ENCODE assay signal across 1 cellular context in the genomic region with DNA sequence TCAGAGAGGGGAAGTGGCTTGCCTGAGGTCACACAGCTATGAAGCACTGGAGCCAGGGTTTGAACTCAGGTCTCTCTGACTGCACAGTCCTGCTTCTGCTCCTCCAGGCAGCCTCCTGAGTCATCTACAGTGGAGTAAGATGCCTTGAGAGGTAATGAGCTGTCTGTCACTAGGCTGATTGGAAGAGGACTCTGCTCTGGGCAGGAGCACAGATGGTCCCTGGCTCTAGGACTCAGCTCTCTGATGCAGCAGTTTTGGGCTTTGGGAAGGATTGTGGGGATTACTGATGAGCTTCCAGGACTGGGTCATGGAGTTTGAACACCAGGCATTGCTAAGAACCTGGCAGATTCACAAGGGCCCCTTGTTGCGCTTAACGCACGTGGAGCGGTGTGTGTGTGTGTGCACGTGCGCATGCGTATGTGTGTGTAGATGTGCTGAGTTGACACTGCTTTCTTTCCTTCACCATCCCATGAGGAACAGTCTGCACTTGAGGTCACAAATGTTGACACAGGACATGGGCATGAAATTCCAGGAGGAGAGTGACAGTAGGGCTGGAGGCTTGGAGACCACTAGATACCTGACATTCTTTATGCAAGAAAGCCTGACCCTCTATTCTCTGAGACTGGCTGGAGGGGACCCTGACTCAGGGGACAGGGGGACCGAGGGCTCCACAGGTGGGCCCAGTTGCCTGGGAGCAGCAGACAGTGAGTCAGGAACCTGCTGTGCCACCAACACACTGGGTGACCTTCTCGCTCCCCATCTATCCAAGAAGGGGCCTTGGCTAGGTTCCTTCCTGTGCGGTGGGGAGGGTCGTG.
TF ChIP-seq lines count a peak whose summit lies in the region.

No MANE protein-coding gene starts in this region.

TF ChIP-seq in K562, 482 proteins besides CTCF, POLR2A, EP300 and RAD21 (continued from another document):
- TF ChIP-seq, protein P1, sequence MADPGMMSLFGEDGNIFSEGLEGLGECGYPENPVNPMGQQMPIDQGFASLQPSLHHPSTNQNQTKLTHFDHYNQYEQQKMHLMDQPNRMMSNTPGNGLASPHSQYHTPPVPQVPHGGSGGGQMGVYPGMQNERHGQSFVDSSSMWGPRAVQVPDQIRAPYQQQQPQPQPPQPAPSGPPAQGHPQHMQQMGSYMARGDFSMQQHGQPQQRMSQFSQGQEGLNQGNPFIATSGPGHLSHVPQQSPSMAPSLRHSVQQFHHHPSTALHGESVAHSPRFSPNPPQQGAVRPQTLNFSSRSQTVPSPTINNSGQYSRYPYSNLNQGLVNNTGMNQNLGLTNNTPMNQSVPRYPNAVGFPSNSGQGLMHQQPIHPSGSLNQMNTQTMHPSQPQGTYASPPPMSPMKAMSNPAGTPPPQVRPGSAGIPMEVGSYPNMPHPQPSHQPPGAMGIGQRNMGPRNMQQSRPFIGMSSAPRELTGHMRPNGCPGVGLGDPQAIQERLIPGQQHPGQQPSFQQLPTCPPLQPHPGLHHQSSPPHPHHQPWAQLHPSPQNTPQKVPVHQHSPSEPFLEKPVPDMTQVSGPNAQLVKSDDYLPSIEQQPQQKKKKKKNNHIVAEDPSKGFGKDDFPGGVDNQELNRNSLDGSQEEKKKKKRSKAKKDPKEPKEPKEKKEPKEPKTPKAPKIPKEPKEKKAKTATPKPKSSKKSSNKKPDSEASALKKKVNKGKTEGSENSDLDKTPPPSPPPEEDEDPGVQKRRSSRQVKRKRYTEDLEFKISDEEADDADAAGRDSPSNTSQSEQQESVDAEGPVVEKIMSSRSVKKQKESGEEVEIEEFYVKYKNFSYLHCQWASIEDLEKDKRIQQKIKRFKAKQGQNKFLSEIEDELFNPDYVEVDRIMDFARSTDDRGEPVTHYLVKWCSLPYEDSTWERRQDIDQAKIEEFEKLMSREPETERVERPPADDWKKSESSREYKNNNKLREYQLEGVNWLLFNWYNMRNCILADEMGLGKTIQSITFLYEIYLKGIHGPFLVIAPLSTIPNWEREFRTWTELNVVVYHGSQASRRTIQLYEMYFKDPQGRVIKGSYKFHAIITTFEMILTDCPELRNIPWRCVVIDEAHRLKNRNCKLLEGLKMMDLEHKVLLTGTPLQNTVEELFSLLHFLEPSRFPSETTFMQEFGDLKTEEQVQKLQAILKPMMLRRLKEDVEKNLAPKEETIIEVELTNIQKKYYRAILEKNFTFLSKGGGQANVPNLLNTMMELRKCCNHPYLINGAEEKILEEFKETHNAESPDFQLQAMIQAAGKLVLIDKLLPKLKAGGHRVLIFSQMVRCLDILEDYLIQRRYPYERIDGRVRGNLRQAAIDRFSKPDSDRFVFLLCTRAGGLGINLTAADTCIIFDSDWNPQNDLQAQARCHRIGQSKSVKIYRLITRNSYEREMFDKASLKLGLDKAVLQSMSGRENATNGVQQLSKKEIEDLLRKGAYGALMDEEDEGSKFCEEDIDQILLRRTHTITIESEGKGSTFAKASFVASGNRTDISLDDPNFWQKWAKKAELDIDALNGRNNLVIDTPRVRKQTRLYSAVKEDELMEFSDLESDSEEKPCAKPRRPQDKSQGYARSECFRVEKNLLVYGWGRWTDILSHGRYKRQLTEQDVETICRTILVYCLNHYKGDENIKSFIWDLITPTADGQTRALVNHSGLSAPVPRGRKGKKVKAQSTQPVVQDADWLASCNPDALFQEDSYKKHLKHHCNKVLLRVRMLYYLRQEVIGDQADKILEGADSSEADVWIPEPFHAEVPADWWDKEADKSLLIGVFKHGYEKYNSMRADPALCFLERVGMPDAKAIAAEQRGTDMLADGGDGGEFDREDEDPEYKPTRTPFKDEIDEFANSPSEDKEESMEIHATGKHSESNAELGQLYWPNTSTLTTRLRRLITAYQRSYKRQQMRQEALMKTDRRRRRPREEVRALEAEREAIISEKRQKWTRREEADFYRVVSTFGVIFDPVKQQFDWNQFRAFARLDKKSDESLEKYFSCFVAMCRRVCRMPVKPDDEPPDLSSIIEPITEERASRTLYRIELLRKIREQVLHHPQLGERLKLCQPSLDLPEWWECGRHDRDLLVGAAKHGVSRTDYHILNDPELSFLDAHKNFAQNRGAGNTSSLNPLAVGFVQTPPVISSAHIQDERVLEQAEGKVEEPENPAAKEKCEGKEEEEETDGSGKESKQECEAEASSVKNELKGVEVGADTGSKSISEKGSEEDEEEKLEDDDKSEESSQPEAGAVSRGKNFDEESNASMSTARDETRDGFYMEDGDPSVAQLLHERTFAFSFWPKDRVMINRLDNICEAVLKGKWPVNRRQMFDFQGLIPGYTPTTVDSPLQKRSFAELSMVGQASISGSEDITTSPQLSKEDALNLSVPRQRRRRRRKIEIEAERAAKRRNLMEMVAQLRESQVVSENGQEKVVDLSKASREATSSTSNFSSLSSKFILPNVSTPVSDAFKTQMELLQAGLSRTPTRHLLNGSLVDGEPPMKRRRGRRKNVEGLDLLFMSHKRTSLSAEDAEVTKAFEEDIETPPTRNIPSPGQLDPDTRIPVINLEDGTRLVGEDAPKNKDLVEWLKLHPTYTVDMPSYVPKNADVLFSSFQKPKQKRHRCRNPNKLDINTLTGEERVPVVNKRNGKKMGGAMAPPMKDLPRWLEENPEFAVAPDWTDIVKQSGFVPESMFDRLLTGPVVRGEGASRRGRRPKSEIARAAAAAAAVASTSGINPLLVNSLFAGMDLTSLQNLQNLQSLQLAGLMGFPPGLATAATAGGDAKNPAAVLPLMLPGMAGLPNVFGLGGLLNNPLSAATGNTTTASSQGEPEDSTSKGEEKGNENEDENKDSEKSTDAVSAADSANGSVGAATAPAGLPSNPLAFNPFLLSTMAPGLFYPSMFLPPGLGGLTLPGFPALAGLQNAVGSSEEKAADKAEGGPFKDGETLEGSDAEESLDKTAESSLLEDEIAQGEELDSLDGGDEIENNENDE (IDR thresholded peaks at IDR 0.05; ENCODE audit: low read depth, low read length) = no peak
- TF ChIP-seq ZNF347 (CRISPR knock-in tag; IDR thresholded peaks at IDR 0.05; ENCODE audit: low read depth) (no peak), POLR2B (IDR thresholded peaks at IDR 0.05; ENCODE audit: low read depth, partially characterized antibody) (no peak), SMAD1 (IDR thresholded peaks at IDR 0.05; ENCODE audit: low read depth, low read length, partially characterized antibody) (no peak), HDAC8 (tag; IDR thresholded peaks at IDR 0.05) (no peak), TCF3 (CRISPR knock-in tag; IDR thresholded peaks at IDR 0.05) (no peak), C11orf30 (IDR thresholded peaks at IDR 0.05; ENCODE audit: low read depth) (0 out of 2 replicates have a peak, but pooled peaks have one; percentile 19), BHLHE40 (IDR thresholded peaks at IDR 0.05; ENCODE audit: low read length) (peak; percentile 46; the same call in 1 of the 2 replicates), NRF1 (conservative IDR thresholded peaks at IDR 0.05 in 1 of 2, IDR thresholded peaks at IDR 0.05 in 1 of 2) (peak; percentile 67 to 77), ZNF316 (IDR thresholded peaks at IDR 0.05) (peak; percentile 32; the same call in 1 of the 2 replicates), ERF (CRISPR knock-in tag; IDR thresholded peaks at IDR 0.05) (no peak), FOXP1 (CRISPR knock-in tag; IDR thresholded peaks at IDR 0.05) (no peak), ZNF324 (CRISPR knock-in tag; IDR thresholded peaks at IDR 0.05) (no peak), U2AF2 (optimal IDR thresholded peaks at IDR 0.05; ENCODE audit: low read depth, low read length) (no peak)
- TF ChIP-seq, protein P2, sequence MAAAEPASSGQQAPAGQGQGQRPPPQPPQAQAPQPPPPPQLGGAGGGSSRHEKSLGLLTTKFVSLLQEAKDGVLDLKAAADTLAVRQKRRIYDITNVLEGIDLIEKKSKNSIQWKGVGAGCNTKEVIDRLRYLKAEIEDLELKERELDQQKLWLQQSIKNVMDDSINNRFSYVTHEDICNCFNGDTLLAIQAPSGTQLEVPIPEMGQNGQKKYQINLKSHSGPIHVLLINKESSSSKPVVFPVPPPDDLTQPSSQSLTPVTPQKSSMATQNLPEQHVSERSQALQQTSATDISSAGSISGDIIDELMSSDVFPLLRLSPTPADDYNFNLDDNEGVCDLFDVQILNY (CRISPR knock-in tag; IDR thresholded peaks at IDR 0.05) = no peak
- TF ChIP-seq, protein P3, sequence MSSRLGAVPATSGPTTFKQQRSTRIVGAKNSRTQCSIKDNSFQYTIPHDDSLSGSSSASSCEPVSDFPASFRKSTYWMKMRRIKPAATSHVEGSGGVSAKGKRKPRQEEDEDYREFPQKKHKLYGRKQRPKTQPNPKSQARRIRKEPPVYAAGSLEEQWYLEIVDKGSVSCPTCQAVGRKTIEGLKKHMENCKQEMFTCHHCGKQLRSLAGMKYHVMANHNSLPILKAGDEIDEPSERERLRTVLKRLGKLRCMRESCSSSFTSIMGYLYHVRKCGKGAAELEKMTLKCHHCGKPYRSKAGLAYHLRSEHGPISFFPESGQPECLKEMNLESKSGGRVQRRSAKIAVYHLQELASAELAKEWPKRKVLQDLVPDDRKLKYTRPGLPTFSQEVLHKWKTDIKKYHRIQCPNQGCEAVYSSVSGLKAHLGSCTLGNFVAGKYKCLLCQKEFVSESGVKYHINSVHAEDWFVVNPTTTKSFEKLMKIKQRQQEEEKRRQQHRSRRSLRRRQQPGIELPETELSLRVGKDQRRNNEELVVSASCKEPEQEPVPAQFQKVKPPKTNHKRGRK (tag; IDR thresholded peaks at IDR 0.05) = no peak
- TF ChIP-seq, protein P4, sequence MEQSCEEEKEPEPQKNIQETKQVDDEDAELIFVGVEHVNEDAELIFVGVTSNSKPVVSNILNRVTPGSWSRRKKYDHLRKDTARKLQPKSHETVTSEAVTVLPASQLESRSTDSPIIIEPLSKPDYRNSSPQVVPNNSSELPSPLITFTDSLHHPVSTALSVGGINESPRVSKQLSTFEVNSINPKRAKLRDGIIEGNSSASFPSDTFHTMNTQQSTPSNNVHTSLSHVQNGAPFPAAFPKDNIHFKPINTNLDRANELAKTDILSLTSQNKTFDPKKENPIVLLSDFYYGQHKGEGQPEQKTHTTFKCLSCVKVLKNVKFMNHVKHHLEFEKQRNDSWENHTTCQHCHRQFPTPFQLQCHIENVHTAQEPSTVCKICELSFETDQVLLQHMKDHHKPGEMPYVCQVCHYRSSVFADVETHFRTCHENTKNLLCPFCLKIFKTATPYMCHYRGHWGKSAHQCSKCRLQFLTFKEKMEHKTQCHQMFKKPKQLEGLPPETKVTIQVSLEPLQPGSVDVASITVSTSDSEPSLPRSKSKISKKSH (CRISPR knock-in tag; IDR thresholded peaks at IDR 0.05) = no peak
